ENCODE assay signal across 9 cellular contexts in genomic region chr19:38361633-38362075, GRCh38. TPM values are rescaled to one million over a fixed set of nuclear protein-coding genes. Genes with fewer than 3 reads are reported as not detected.
A peak's percentile ranks its signal among the peaks of the same experiment; 100 is the strongest.
DNase-seq lines count a peak whose midpoint lies in the region; ATAC-seq and TF ChIP-seq lines count a peak whose summit lies in the region.
"Had no signal": no experiment of that assay in that cellular context is flagged by ENCODE, and none has a peak within 500 bp of the region (broad histone marks: within the 10 kb centered on the region; RNA-seq: fewer than 3 reads in every experiment).

No MANE protein-coding gene starts in this region.

- 0% methylated on average over 2 of the region's 37 CpGs; no CpG with 5 or more reads in 1 of the 2 donors for WGBS in gastroesophageal sphincter (ENCODE audit: low coverage in 1 of 2), 2 donors

- peaks cover 0 to 22% (median 4%) of the 10 kb centered on the region in 3 donors for H3K4me1 ChIP-seq in gastroesophageal sphincter
- H3K4me1 ChIP-seq in neuron (ENCODE audit: insufficient read depth, low read length) = no peaks in the 10 kb centered on the region

- H3K9me3 ChIP-seq in gastroesophageal sphincter = no peaks in the 10 kb centered on the region
- H3K9me3 ChIP-seq in neuron (ENCODE audit: low read length) = peaks cover 4% of the 10 kb centered on the region

- peak; percentile 86 for ATAC-seq in gastroesophageal sphincter
- ATAC-seq in GM21528 (IDR thresholded peaks at IDR 0.05; ENCODE audit: low FRiP score, unreplicated experiment) = no peak

- H3K27me3 ChIP-seq in gastroesophageal sphincter (peaks cover 75% of the 10 kb centered on the region), neuron (ENCODE audit: insufficient read depth, low read length) (peaks cover 28% of the 10 kb centered on the region)

- 0 out of 2 replicates have a peak, but pooled peaks have one; percentile 23 for TF ChIP-seq CTCF in GM12874 (IDR thresholded peaks at IDR 0.05; ENCODE audit: insufficient read depth, low read depth, low read length)
- peak in 3 of 4 experiments; percentile 23 to 46 (median 35) for TF ChIP-seq CTCF in gastroesophageal sphincter (IDR thresholded peaks at IDR 0.05)

- H3K4me3 ChIP-seq in Jurkat, Clone E6-1 (ENCODE audit: low read length) = peak overlapping the region; percentile 59
- peak overlapping the region; percentile 24 to 64 for H3K4me3 ChIP-seq in gastroesophageal sphincter
- H3K4me3 ChIP-seq in neuron (ENCODE audit: low read length) = peak overlapping the region; percentile 54

- peak overlapping the region in 3 of 4 donors; percentile 40 to 61 (median 54) for H3K27ac ChIP-seq in gastroesophageal sphincter
- H3K27ac ChIP-seq in substantia nigra (ENCODE audit: low read depth, low read length, poor library complexity, severe bottlenecking) = no peak overlapping the region

- DNase-seq in Jurkat, Clone E6-1 (ENCODE audit: low read depth, low spot score) = peak; percentile 41
- peak; percentile 80 to 93 for DNase-seq in SHP77 (lab: John Stamatoyannopoulos, UW)
- DNase-seq in activated gamma-delta T cell treated with anti-CD3 and anti-CD28 coated beads, Interleukin-2, amount 50 U/mL, for 16 hours (ENCODE audit: low read depth) = peak; percentile 37
- DNase-seq in substantia nigra (lab: John Stamatoyannopoulos, UW) = peak in 41 of 49 donors; percentile 2 to 84 (median 23)

- peak overlapping the region; percentile 99 for H2AFZ ChIP-seq in neuron (ENCODE audit: low read depth, low read length)

- no peak for TF ChIP-seq POLR2A in gastroesophageal sphincter (IDR thresholded peaks at IDR 0.05)

- no peaks in the 10 kb centered on the region for H3K36me3 ChIP-seq in gastroesophageal sphincter
- no peaks in the 10 kb centered on the region for H3K36me3 ChIP-seq in neuron (ENCODE audit: insufficient read depth, low read length)

- TF ChIP-seq EP300 in gastroesophageal sphincter (IDR thresholded peaks at IDR 0.05) = no peak

RNA-seq across cellular contexts. Expression of gene PSMD8, which starts 12.7 kb away (rescaled TPM):
- polyA plus RNA-seq in Jurkat, Clone E6-1 (2012; ENCODE audit: insufficient read depth, insufficient read length) = 367 TPM
- 100 to 1,000 TPM; 161 to 208 (median 171) TPM for total RNA-seq in gastroesophageal sphincter

RNA-seq across cellular contexts. Expression of gene CATSPERG, which starts 26.0 kb away (rescaled TPM):
- 1.0 TPM for polyA plus RNA-seq in Jurkat, Clone E6-1 (2012; ENCODE audit: insufficient read depth, insufficient read length)
- total RNA-seq in gastroesophageal sphincter = 1 to 10 TPM in 3 of 4 donors, under 1 TPM in 1; 0.07 to 4.7 (median 2.6) TPM

RNA-seq across cellular contexts. Expression of gene GGN, which starts 26.2 kb away (rescaled TPM):
- not detected for polyA plus RNA-seq in Jurkat, Clone E6-1 (2012; ENCODE audit: insufficient read depth, insufficient read length)
- under 1 TPM in 1 of 4 donors, not detected in 3; 0.12 TPM for total RNA-seq in gastroesophageal sphincter
- total RNA-seq: subcutaneous adipose tissue had no signal

RNA-seq across cellular contexts. Expression of gene SPRED3, which starts 26.8 kb away (rescaled TPM):
- polyA plus RNA-seq in Jurkat, Clone E6-1 (2012; ENCODE audit: insufficient read depth, insufficient read length) = 2.0 TPM
- under 1 TPM; 0.05 to 0.81 (median 0.33) TPM for total RNA-seq in gastroesophageal sphincter

RNA-seq across cellular contexts. Expression of gene FAM98C, which starts 41.2 kb away (rescaled TPM):
- 42.8 TPM for polyA plus RNA-seq in Jurkat, Clone E6-1 (2012; ENCODE audit: insufficient read depth, insufficient read length)
- 10 to 100 TPM in 2 of 4 donors, 1 to 10 TPM in 2; 8.7 to 27.1 (median 15.9) TPM for total RNA-seq in gastroesophageal sphincter

Comparison
In these comparisons a context has a peak if more than half of its experiments do, and no peak if none do; other contexts are left out.
1. DNase-seq: peak in every context shown above with its lines; median percentile 86 in SHP77; 41 in Jurkat, Clone E6-1; 37 in activated gamma-delta T cell treated with anti-CD3 and anti-CD28 coated beads, Interleukin-2, amount 50 U/mL, for 16 hours; 23 in substantia nigra.